In the genomic region with DNA sequence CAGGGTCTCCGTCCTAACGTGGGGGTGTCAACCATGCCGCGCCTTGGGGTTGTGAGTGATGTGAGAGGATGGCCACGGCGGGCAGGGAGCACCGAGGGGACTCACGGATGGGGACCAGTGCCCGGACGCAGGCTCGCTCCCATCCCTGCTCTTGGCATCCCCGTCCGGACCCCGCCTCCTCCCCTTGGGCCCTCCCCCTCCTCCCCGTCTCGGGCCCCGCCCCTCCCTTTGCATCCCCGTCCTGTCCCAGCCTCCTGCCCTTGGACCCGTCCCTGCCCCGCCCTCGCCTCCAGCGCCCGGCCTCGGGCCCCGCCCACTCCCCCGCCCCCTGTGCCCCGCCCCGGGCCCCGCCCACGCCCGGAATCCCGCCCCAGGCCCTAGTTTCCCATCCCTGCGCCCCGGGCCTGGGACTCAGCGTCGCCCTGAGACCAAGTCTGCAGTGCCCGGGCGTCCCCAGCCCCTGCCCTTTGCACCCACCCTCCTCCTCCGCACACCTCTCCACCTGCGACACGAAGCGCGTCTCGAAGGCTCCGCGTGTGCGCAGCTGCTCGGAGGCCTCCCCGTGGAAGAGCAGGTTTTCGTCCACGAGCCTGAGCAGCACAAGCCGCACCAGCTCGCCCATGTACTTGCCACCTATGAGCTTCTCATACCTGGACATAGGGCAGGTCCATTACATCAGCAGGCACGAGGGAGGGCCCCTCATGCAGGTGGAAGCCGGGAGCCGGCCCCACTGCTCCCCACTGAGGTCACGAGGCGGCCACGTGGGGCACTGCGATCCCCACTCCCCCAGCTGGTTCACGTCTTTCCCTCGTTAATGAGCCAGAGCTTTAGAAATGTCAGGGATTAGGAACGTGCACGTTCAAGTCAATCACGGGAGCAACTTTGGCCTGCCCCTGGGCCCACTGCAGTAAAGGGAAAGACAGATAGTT, we compare ENCODE assay signal across 8 cellular contexts. TPM values are rescaled to one million over a fixed set of nuclear protein-coding genes. Genes with fewer than 3 reads are reported as not detected.
DNase-seq lines count a peak whose midpoint lies in the region; ATAC-seq and TF ChIP-seq lines count a peak whose summit lies in the region.

No MANE protein-coding gene starts in this region.

- H3K9me3 Mint-ChIP-seq in mesothelial cell of epicardium: no peaks in the 10 kb centered on the region

- peaks cover 16% of the 10 kb centered on the region for H3K4me1 Mint-ChIP-seq in mesothelial cell of epicardium

- H3K36me3 Mint-ChIP-seq in mesothelial cell of epicardium: no peaks in the 10 kb centered on the region

- H3K27ac Mint-ChIP-seq in mesothelial cell of epicardium: no peak overlapping the region

- peak overlapping the region; percentile 63 for H3K4me3 Mint-ChIP-seq in mesothelial cell of epicardium

- TF ChIP-seq CTCF in mesothelial cell of epicardium (IDR thresholded peaks at IDR 0.05; ENCODE audit: unreplicated experiment): no peak

- peaks cover 34% of the 10 kb centered on the region for H3K27me3 Mint-ChIP-seq in mesothelial cell of epicardium (ENCODE audit: low read depth)

- ATAC-seq in GM18909 (IDR thresholded peaks at IDR 0.05; ENCODE audit: poor library complexity, unreplicated experiment): no peak

- DNase-seq in AG08395 (ENCODE audit: low spot score) (peak; percentile 93), HuH-7.5 (ENCODE audit: low spot score) (peak; percentile 54), activated T-cell treated with anti-CD3 and anti-CD28 coated beads for 1 hour (ENCODE audit: low read depth) (peak; percentile 43), epidermal melanocyte (ENCODE audit: insufficient read length, low spot score) (peak; percentile 52), mesothelial cell of epicardium (ENCODE audit: low spot score in 2 of 2, unreplicated experiment in 2 of 2) (peak; percentile 50 to 65), GM19240 (ENCODE audit: insufficient read length, low spot score) (no peak)
- peak; percentile 20 to 29 for DNase-seq in stimulated activated CD8-positive, alpha-beta memory T cell treated with anti-CD3 and anti-CD28 coated beads, Interleukin-4, amount 100 ng/mL, for 1 hour (ENCODE audit: low read depth in 2 of 2, low spot score in 1 of 2)

RNA-seq across cellular contexts. Expression of gene MYL7, which starts 5.1 kb away (rescaled TPM):
- 11.4 to 14.3 TPM (median 12.5 TPM) in 3 replicates for total RNA-seq in mesothelial cell of epicardium

RNA-seq across cellular contexts. Expression of gene POLD2, which starts 22.9 kb away (rescaled TPM):
- 117 to 126 TPM (median 125 TPM) in 3 replicates for total RNA-seq in mesothelial cell of epicardium

RNA-seq across cellular contexts. Expression of gene AEBP1, which starts 42.1 kb away (rescaled TPM):
- total RNA-seq in mesothelial cell of epicardium: 94.3 to 96.8 TPM (median 95.2 TPM) in 3 replicates

RNA-seq across cellular contexts. Expression of gene GCK, which starts 43.0 kb away (rescaled TPM):
- 1.5 to 2.4 TPM (median 2.2 TPM) in 3 replicates for total RNA-seq in mesothelial cell of epicardium

RNA-seq across cellular contexts. Expression of gene YKT6, which starts 54.5 kb away (rescaled TPM):
- total RNA-seq in mesothelial cell of epicardium: 80.6 to 85.0 TPM (median 83.7 TPM) in 3 replicates
